Comparison of ENCODE assay signal across 2 cellular contexts in genomic region chr1:2538376-2538775, GRCh38.
TF ChIP-seq lines count a peak whose summit lies in the region.

No MANE protein-coding gene starts in this region.

TF ChIP-seq in HepG2, 621 proteins besides CTCF, POLR2A, EP300 and RAD21:
- TF ChIP-seq GRHL1 (CRISPR knock-in tag; conservative IDR thresholded peaks at IDR 0.05): no peak
- TF ChIP-seq ZSCAN21 (CRISPR knock-in tag; IDR thresholded peaks at IDR 0.05; ENCODE audit: borderline replicate concordance): 0 out of 2 replicates have a peak, but pooled peaks have one; percentile 36

TF ChIP-seq in HEK293, 187 proteins besides CTCF, POLR2A, EP300 and RAD21:
- TF ChIP-seq ZSCAN16 (tag by site-specific recombination; IDR thresholded peaks at IDR 0.05) (peak; percentile 99), ZNF280C (tag by site-specific recombination; IDR thresholded peaks at IDR 0.05) (no peak)
